Comparison of ENCODE assay signal across 9 cellular contexts in genomic region chr4:22514001-22514400, GRCh38. TPM values are rescaled to one million over a fixed set of nuclear protein-coding genes. Genes with fewer than 3 reads are reported as not detected.
DNase-seq lines count a peak whose midpoint lies in the region; ATAC-seq, FAIRE-seq and TF ChIP-seq lines count a peak whose summit lies in the region.
"Had no signal": no experiment of that assay in that cellular context is flagged by ENCODE, and none has a peak within 500 bp of the region (broad histone marks: within the 10 kb centered on the region; RNA-seq: fewer than 3 reads in every experiment).

No MANE protein-coding gene starts in this region.

- TF ChIP-seq POLR2A in H54 (IDR thresholded peaks at IDR 0.05; ENCODE audit: low read depth, low read length) (no peak), GM18505 (IDR thresholded peaks at IDR 0.05; ENCODE audit: borderline replicate concordance, extremely low read depth, insufficient read depth, insufficient read length) (no peak)

- no peak overlapping the region for H4K8ac ChIP-seq in mesendoderm (ENCODE audit: low read depth, low read length)

- no peaks in the 10 kb centered on the region for H3K36me3 ChIP-seq in HUES48 (ENCODE audit: control insufficient read depth, insufficient read depth, low read length)
- H3K36me3 ChIP-seq in mesendoderm (ENCODE audit: control insufficient read depth, insufficient read depth, low read length) = no peaks in the 10 kb centered on the region

- no peak for FAIRE-seq in H54 (lab: Jason Lieb, UNC)

- H3K4me1 ChIP-seq in HUES48 (ENCODE audit: control insufficient read depth, insufficient read depth, low read length) (peaks cover 16% of the 10 kb centered on the region), mesendoderm (ENCODE audit: control insufficient read depth, low read depth, low read length) (peaks cover 7% of the 10 kb centered on the region)

- no peak overlapping the region for H3K56ac ChIP-seq in mesendoderm (ENCODE audit: low read length)

- H3K27ac ChIP-seq in HUES48 (ENCODE audit: low read depth, low read length) (no peak overlapping the region), mesendoderm (ENCODE audit: low read depth, low read length) (no peak overlapping the region)

- H2AK5ac ChIP-seq in mesendoderm (ENCODE audit: low read length) = no peak overlapping the region

- no peak overlapping the region for H4K5ac ChIP-seq in mesendoderm (ENCODE audit: low read length)

- H3K4me2 ChIP-seq in mesendoderm (ENCODE audit: low read length) = peak overlapping the region; percentile 24

- H3K18ac ChIP-seq in mesendoderm (ENCODE audit: low read length) = no peak overlapping the region

- H3K4me3 ChIP-seq in AG10803 (ENCODE audit: low read length) = peak overlapping the region; percentile 73; the same call in 1 of the 2 replicates
- H3K4me3 ChIP-seq in HUES48 (ENCODE audit: low read depth, low read length) = peak overlapping the region; percentile 88
- peak overlapping the region; percentile 67 to 73 for H3K4me3 ChIP-seq in cardiac fibroblast (replicated peaks in 1 of 2; ENCODE audit: low read depth in 2 of 2, low read length in 2 of 2)
- H3K4me3 ChIP-seq in mesendoderm (ENCODE audit: low read length) = no peak overlapping the region

- ATAC-seq in GM18505 (IDR thresholded peaks at IDR 0.05; ENCODE audit: unreplicated experiment) = no peak
- ATAC-seq: activated CD4-positive, CD25-positive, alpha-beta regulatory T cell treated with anti-CD3 and anti-CD28 coated beads, Interleukin-2, amount 50 U/mL, for 24 hours had no signal

- H2BK15ac ChIP-seq in mesendoderm (replicated peaks; ENCODE audit: low read depth) = no peak overlapping the region

- H3K23ac ChIP-seq in mesendoderm (ENCODE audit: low read length) = no peak overlapping the region

- no peak overlapping the region for H3K4ac ChIP-seq in mesendoderm (ENCODE audit: low read depth, low read length)

- no CpG with 5 or more reads among the region's 6 CpGs for WGBS in mesendoderm (ENCODE audit: extremely low coverage, insufficient coverage, low lambda C conversion rate)

- no peaks in the 10 kb centered on the region for H3K9me3 ChIP-seq in HUES48 (ENCODE audit: control insufficient read depth, insufficient read depth, low read length)

- peaks cover 8% of the 10 kb centered on the region for H3K79me1 ChIP-seq in mesendoderm (ENCODE audit: low read length)

- DNase-seq in AG10803 (ENCODE audit: low read depth) = peak; percentile 44
- DNase-seq in cardiac fibroblast (ENCODE audit: low read depth in 2 of 2) = peak; percentile 33 to 68
- DNase-seq in mesendoderm = no peak
- DNase-seq in H54 (ENCODE audit: insufficient read length, low spot score) = no peak
- DNase-seq in COLO668 (lab: John Stamatoyannopoulos, UW; ENCODE audit: unreplicated experiment) = no peak
- no peak for DNase-seq in hypothalamus (lab: John Stamatoyannopoulos, UW)

- no peak overlapping the region for H2BK5ac ChIP-seq in mesendoderm (ENCODE audit: low read length)

- H3K9ac ChIP-seq in HUES48 (ENCODE audit: low read depth, low read length) = no peak overlapping the region
- peak overlapping the region; percentile 78 for H3K9ac ChIP-seq in mesendoderm (ENCODE audit: low read length)

- H2BK120ac ChIP-seq in mesendoderm (ENCODE audit: low read depth, low read length) = no peak overlapping the region

- H3K27me3 ChIP-seq in HUES48 (ENCODE audit: control insufficient read depth, insufficient read depth, low read length) (peaks cover 12% of the 10 kb centered on the region), mesendoderm (ENCODE audit: insufficient read depth, low read length, poor library complexity) (no peaks in the 10 kb centered on the region)

- no peak for TF ChIP-seq CTCF in AG10803 (conservative IDR thresholded peaks at IDR 0.05; ENCODE audit: low read length)
- TF ChIP-seq CTCF in cardiac fibroblast (IDR thresholded peaks at IDR 0.05; ENCODE audit: low read depth, low read length) = no peak

- peaks cover 55% of the 10 kb centered on the region for H3K79me2 ChIP-seq in mesendoderm (ENCODE audit: control insufficient read depth, insufficient read depth, low read length)

RNA-seq across cellular contexts. Expression of gene ADGRA3, which starts 1.9 kb away (rescaled TPM):
- polyA plus RNA-seq in mesendoderm (2013, experiment 1 of 2) = 43.1 TPM
- 41.8 TPM for polyA plus RNA-seq in mesendoderm (2013, experiment 2 of 2)

Comparison
In these comparisons a context has a peak if more than half of its experiments do, and no peak if none do; other contexts are left out.
1. DNase-seq: peak in AG10803 (single experiment) and cardiac fibroblast (2 of 2); none in mesendoderm (single experiment), H54 (single experiment), COLO668 (single experiment) and hypothalamus (0 of 51).